ENCODE assay signal across 13 cellular contexts in genomic region chr2:147364597-147364996, GRCh38.
A peak's percentile ranks its signal among the peaks of the same experiment; 100 is the strongest.
DNase-seq lines count a peak whose midpoint lies in the region; ATAC-seq and TF ChIP-seq lines count a peak whose summit lies in the region.
"Had no signal": no experiment of that assay in that cellular context is flagged by ENCODE, and none has a peak within 500 bp of the region (broad histone marks: within the 10 kb centered on the region; RNA-seq: fewer than 3 reads in every experiment).

No MANE protein-coding gene starts in this region.

- H4K20me1 ChIP-seq in GM23338 (replicated peaks; ENCODE audit: insufficient read depth): no peaks in the 10 kb centered on the region
- no peaks in the 10 kb centered on the region for H4K20me1 ChIP-seq in osteoblast (ENCODE audit: insufficient read depth, low read length)

- ATAC-seq in GM23338: no peak
- ATAC-seq: CD8-positive, alpha-beta T cell had no signal

- no peaks in the 10 kb centered on the region for H3K9me3 ChIP-seq in osteoblast (ENCODE audit: low read depth, low read length)

- TF ChIP-seq CTCF in GM23338 (conservative IDR thresholded peaks at IDR 0.05; ENCODE audit: low read depth in 2 of 2): no peak
- no peak for TF ChIP-seq CTCF in osteoblast (IDR thresholded peaks at IDR 0.05; ENCODE audit: extremely low read depth, low read depth, low read length)

- H2AFZ ChIP-seq in GM23338: peak overlapping the region; percentile 81
- H2AFZ ChIP-seq in osteoblast (ENCODE audit: low read length): peak overlapping the region; percentile 68

- no peaks in the 10 kb centered on the region for H3F3A ChIP-seq in GM23338 (replicated peaks; ENCODE audit: low read depth)

- H3K4me2 ChIP-seq in GM23338 (no peak overlapping the region), osteoblast (ENCODE audit: insufficient read depth, low read length) (no peak overlapping the region)

- H3K4me3 Mint-ChIP-seq in activated CD4-positive, alpha-beta memory T cell treated with anti-CD3 and anti-CD28 coated beads, Interleukin-2, amount 10 ng/mL, durations not matched to agents 7 days and 5 days: no peak overlapping the region
- H3K4me3 Mint-ChIP-seq in activated CD4-positive, alpha-beta memory T cell treated with anti-CD3 and anti-CD28 coated beads for 36 hours: no peak overlapping the region
- H3K4me3 Mint-ChIP-seq in GM23338: no peak overlapping the region
- H3K4me3 Mint-ChIP-seq: CD8-positive, alpha-beta T cell; mesothelial cell of epicardium had no signal

- H3K9me2 ChIP-seq in GM23338 (ENCODE audit: insufficient read depth): peaks cover 3% of the 10 kb centered on the region; the same call in 1 of the 2 replicates

- H3K27me3 Mint-ChIP-seq in activated CD4-positive, alpha-beta memory T cell treated with anti-CD3 and anti-CD28 coated beads, Interleukin-2, amount 10 ng/mL, durations not matched to agents 7 days and 5 days: peaks cover 5% of the 10 kb centered on the region
- H3K27me3 Mint-ChIP-seq in activated CD4-positive, alpha-beta memory T cell treated with anti-CD3 and anti-CD28 coated beads for 36 hours: no peaks in the 10 kb centered on the region
- H3K27me3 Mint-ChIP-seq in GM23338 (ENCODE audit: insufficient read depth, low read depth, poor library complexity): no peaks in the 10 kb centered on the region

- CTCF ChIA-PET in activated CD4-positive, alpha-beta memory T cell treated with anti-CD3 and anti-CD28 coated beads, Interleukin-2, amount 10 ng/mL, durations not matched to agents 7 days and 5 days (lab: Charles Lee): interaction anchor here (0.6 to 1.7 kb wide), 2 partner anchors 12 to 33 kb away, joined by 3 to 5 read pairs; no protein-coding TSS in a partner anchor
- CTCF ChIA-PET in activated CD4-positive, alpha-beta memory T cell treated with anti-CD3 and anti-CD28 coated beads for 36 hours (lab: Charles Lee): interaction anchor here (0.5 to 1.6 kb wide), 2 partner anchors 32 to 547 kb away, joined by 3 to 4 read pairs; no protein-coding TSS in a partner anchor

- peak overlapping the region; percentile 17 for H3K27ac Mint-ChIP-seq in activated CD4-positive, alpha-beta memory T cell treated with anti-CD3 and anti-CD28 coated beads, Interleukin-2, amount 10 ng/mL, durations not matched to agents 7 days and 5 days
- no peak overlapping the region for H3K27ac Mint-ChIP-seq in activated CD4-positive, alpha-beta memory T cell treated with anti-CD3 and anti-CD28 coated beads for 36 hours
- H3K27ac Mint-ChIP-seq in GM23338: peak overlapping the region; percentile 10; the same call in 1 of the 2 replicates
- H3K27ac Mint-ChIP-seq: CD8-positive, alpha-beta T cell; mesothelial cell of epicardium had no signal

- H3K9me3 Mint-ChIP-seq in activated CD4-positive, alpha-beta memory T cell treated with anti-CD3 and anti-CD28 coated beads, Interleukin-2, amount 10 ng/mL, durations not matched to agents 7 days and 5 days: peaks cover 14% of the 10 kb centered on the region
- no peaks in the 10 kb centered on the region for H3K9me3 Mint-ChIP-seq in activated CD4-positive, alpha-beta memory T cell treated with anti-CD3 and anti-CD28 coated beads for 36 hours
- peaks cover 2% of the 10 kb centered on the region; the same call in 1 of the 3 replicates for H3K9me3 Mint-ChIP-seq in GM23338
- H3K9me3 Mint-ChIP-seq: activated naive CD4-positive, alpha-beta T cell treated with anti-CD3 and anti-CD28 coated beads, Interleukin-2, amount 50 U/mL, for 72 hours; CD8-positive, alpha-beta T cell had no signal

- H3K27ac ChIP-seq in GM23338 (ENCODE audit: low read depth) (no peak overlapping the region), osteoblast (ENCODE audit: low read depth, low read length) (no peak overlapping the region)

- H3K36me3 Mint-ChIP-seq in activated CD4-positive, alpha-beta memory T cell treated with anti-CD3 and anti-CD28 coated beads, Interleukin-2, amount 10 ng/mL, durations not matched to agents 7 days and 5 days (ENCODE audit: low read depth): peaks cover 16% of the 10 kb centered on the region
- peaks cover 2% of the 10 kb centered on the region for H3K36me3 Mint-ChIP-seq in activated CD4-positive, alpha-beta memory T cell treated with anti-CD3 and anti-CD28 coated beads for 36 hours
- H3K36me3 Mint-ChIP-seq in GM23338 (ENCODE audit: low read depth): peaks cover 4% of the 10 kb centered on the region; the same call in 1 of the 3 replicates
- H3K36me3 Mint-ChIP-seq: CD8-positive, alpha-beta T cell; mesothelial cell of epicardium had no signal

- H3K79me2 ChIP-seq in GM23338 (replicated peaks; ENCODE audit: insufficient read depth) (no peaks in the 10 kb centered on the region), osteoblast (ENCODE audit: insufficient read depth, low read length) (no peaks in the 10 kb centered on the region)

- H3K36me3 ChIP-seq in GM23338 (ENCODE audit: insufficient read depth) (no peaks in the 10 kb centered on the region), osteoblast (ENCODE audit: insufficient read depth, low read length) (no peaks in the 10 kb centered on the region)

- intact Hi-C loops in activated CD4-positive, alpha-beta memory T cell treated with anti-CD3 and anti-CD28 coated beads for 36 hours (cut with micrococcal nuclease): no loop called here
- intact Hi-C loops in posterior cingulate gyrus (cut with DNase I): no loop called here

- H3K4me3 ChIP-seq in GM23338: no peak overlapping the region
- peak overlapping the region; percentile 13 for H3K4me3 ChIP-seq in osteoblast (ENCODE audit: insufficient read depth, low read length)

- no peaks in the 10 kb centered on the region for H3K27me3 ChIP-seq in GM23338 (ENCODE audit: insufficient read depth)
- no peaks in the 10 kb centered on the region for H3K27me3 ChIP-seq in osteoblast (ENCODE audit: insufficient read depth, low read length)

- DNase-seq in activated CD4-positive, alpha-beta memory T cell treated with anti-CD3 and anti-CD28 coated beads, Interleukin-2, amount 10 ng/mL, durations not matched to agents 7 days and 5 days: no peak
- no peak for DNase-seq in activated CD4-positive, alpha-beta memory T cell treated with anti-CD3 and anti-CD28 coated beads for 36 hours
- DNase-seq in GM23338 (ENCODE audit: low spot score) (no peak), NCI-H774 (lab: John Stamatoyannopoulos, UW) (peak; percentile 45), osteoblast (ENCODE audit: insufficient read length, low spot score, missing footprints) (no peak), nucleus accumbens (lab: John Stamatoyannopoulos, UW) (no peak), retina (no peak), posterior cingulate gyrus (no peak)
- DNase-seq: CD8-positive, alpha-beta T cell; IMR-90; stimulated activated CD4-positive, alpha-beta T cell treated with anti-CD3 and anti-CD28 coated beads, Interleukin-4, amount 100 ng/mL, for 4 hours had no signal

- peaks cover 12% of the 10 kb centered on the region for H3K4me1 Mint-ChIP-seq in activated CD4-positive, alpha-beta memory T cell treated with anti-CD3 and anti-CD28 coated beads, Interleukin-2, amount 10 ng/mL, durations not matched to agents 7 days and 5 days
- H3K4me1 Mint-ChIP-seq in activated CD4-positive, alpha-beta memory T cell treated with anti-CD3 and anti-CD28 coated beads for 36 hours (ENCODE audit: low read depth): peaks cover 11% of the 10 kb centered on the region
- H3K4me1 Mint-ChIP-seq in GM23338: peaks cover 14% of the 10 kb centered on the region

- H3K4me1 ChIP-seq in GM23338 (ENCODE audit: insufficient read depth): peaks cover 7% of the 10 kb centered on the region; the same call in 1 of the 2 replicates
- H3K4me1 ChIP-seq in osteoblast (ENCODE audit: insufficient read depth, low read length): no peaks in the 10 kb centered on the region

- POLR2A ChIA-PET in activated CD4-positive, alpha-beta memory T cell treated with anti-CD3 and anti-CD28 coated beads, Interleukin-2, amount 10 ng/mL, durations not matched to agents 7 days and 5 days (lab: Charles Lee): no interaction called here
- POLR2A ChIA-PET in activated CD4-positive, alpha-beta memory T cell treated with anti-CD3 and anti-CD28 coated beads for 36 hours (lab: Charles Lee): no interaction called here
